ENCODE assay signal across 19 cellular contexts in the genomic region with DNA sequence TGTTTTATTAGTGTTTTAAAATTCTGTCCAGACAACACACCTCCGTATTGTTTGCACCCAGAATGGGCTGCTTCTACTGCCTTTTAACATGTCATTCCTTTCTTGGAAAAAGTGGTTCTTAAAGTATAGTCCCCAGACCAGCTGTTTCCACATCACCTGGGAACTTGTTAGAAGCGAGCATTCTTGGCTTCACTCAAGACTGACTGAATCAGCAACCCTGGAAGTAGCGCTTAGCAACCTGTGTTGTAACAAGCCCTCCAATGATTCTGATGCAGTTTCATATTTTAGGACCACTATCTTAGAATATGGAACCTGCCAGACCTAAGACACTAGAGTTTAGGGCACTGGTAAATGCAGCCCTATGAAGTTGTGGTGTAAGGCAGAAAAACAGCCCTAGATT. TPM values are rescaled to one million over a fixed set of nuclear protein-coding genes. Genes with fewer than 3 reads are reported as not detected.
DNase-seq lines count a peak whose midpoint lies in the region; ATAC-seq, FAIRE-seq and TF ChIP-seq lines count a peak whose summit lies in the region.
"Had no signal": no experiment of that assay in that cellular context is flagged by ENCODE, and none has a peak within 500 bp of the region (broad histone marks: within the 10 kb centered on the region; RNA-seq: fewer than 3 reads in every experiment).

No MANE protein-coding gene starts in this region.

- intact Hi-C loops in Right ventricle myocardium inferior (cut with DNase I) (no loop called here), cardiac septum (cut with DNase I) (no loop called here)

- H3K79me2 ChIP-seq in astrocyte (ENCODE audit: insufficient read depth, low read length) = no peaks in the 10 kb centered on the region

- no peak overlapping the region for H3K27ac Mint-ChIP-seq in astrocyte (ENCODE audit: unreplicated experiment)
- no peak overlapping the region for H3K27ac Mint-ChIP-seq in activated T-helper 17 cell treated with anti-CD3 and anti-CD28 coated beads, Interleukin-2, amount 50 U/mL, for 72 hours
- H3K27ac Mint-ChIP-seq: B cell; CD4-positive, alpha-beta T cell had no signal

- H3K4me3 ChIP-seq in astrocyte (ENCODE audit: insufficient read depth, low read depth, low read length) (no peak overlapping the region), skeletal muscle tissue (ENCODE audit: low read length in 3 of 3) (peak overlapping the region in 2 of 3 donors; percentile 11 to 58)
- H3K4me3 ChIP-seq: PC-9 had no signal

- H3K27me3 ChIP-seq in astrocyte (ENCODE audit: insufficient read depth, low read length) (peaks cover 54% of the 10 kb centered on the region), skeletal muscle tissue (ENCODE audit: control insufficient read depth in 3 of 3, insufficient read depth in 3 of 3, low read length in 3 of 3) (peaks cover 5 to 14% (median 14%) of the 10 kb centered on the region in 3 donors)

- no peak for TF ChIP-seq CTCF in astrocyte (IDR thresholded peaks at IDR 0.05; ENCODE audit: insufficient read depth, low read depth, low read length)

- H3K9me3 ChIP-seq in astrocyte (ENCODE audit: insufficient read depth, low read depth, low read length) = no peaks in the 10 kb centered on the region
- no peaks in the 10 kb centered on the region for H3K9me3 ChIP-seq in skeletal muscle tissue (ENCODE audit: control insufficient read depth in 3 of 3, low read length in 3 of 3)

- peaks cover 14% of the 10 kb centered on the region for H3K4me1 Mint-ChIP-seq in astrocyte (ENCODE audit: low read depth, unreplicated experiment)
- H3K4me1 Mint-ChIP-seq in activated T-helper 17 cell treated with anti-CD3 and anti-CD28 coated beads, Interleukin-2, amount 50 U/mL, for 72 hours = peaks cover 10% of the 10 kb centered on the region

- peak; percentile 17 for FAIRE-seq in astrocyte (lab: Jason Lieb, UNC)
- FAIRE-seq: H1 had no signal

- H3K27me3 Mint-ChIP-seq in astrocyte (ENCODE audit: low read depth, unreplicated experiment) = peaks cover 73% of the 10 kb centered on the region
- peaks cover 46% of the 10 kb centered on the region for H3K27me3 Mint-ChIP-seq in activated T-helper 17 cell treated with anti-CD3 and anti-CD28 coated beads, Interleukin-2, amount 50 U/mL, for 72 hours

- ATAC-seq in Right ventricle myocardium inferior = peak; percentile 4
- no peak for ATAC-seq in activated T-helper 17 cell treated with anti-CD3 and anti-CD28 coated beads, Interleukin-2, amount 50 U/mL, for 72 hours (replicated peaks)
- ATAC-seq in GM21367 (IDR thresholded peaks at IDR 0.05; ENCODE audit: unreplicated experiment) = no peak
- ATAC-seq: SK-N-SH treated with all-trans-retinoic acid at 6 μM for 48 hours had no signal

- H3K4me1 ChIP-seq in astrocyte (ENCODE audit: insufficient read depth, low read length) (no peaks in the 10 kb centered on the region), skeletal muscle tissue (ENCODE audit: control insufficient read depth in 3 of 3, insufficient read depth in 3 of 3, low read length in 3 of 3) (peaks cover 3 to 14% (median 10%) of the 10 kb centered on the region in 3 donors)

- H3K36me3 ChIP-seq in astrocyte (ENCODE audit: insufficient read depth, low read length) (no peaks in the 10 kb centered on the region), skeletal muscle tissue (ENCODE audit: control insufficient read depth in 3 of 3, insufficient read depth in 3 of 3, low read length in 3 of 3) (no peaks in the 10 kb centered on the region)

- DNase-seq in Right ventricle myocardium inferior (ENCODE audit: missing footprints) = no peak
- no peak for DNase-seq in cardiac septum (ENCODE audit: low spot score)
- peak; percentile 16 for DNase-seq in astrocyte (ENCODE audit: low read depth)
- peak; percentile 44 for DNase-seq in iris pigment epithelial cell (ENCODE audit: low read depth)
- no peak for DNase-seq in central memory CD4-positive, alpha-beta T cell
- DNase-seq: CD4-positive, alpha-beta T cell; DND-41; GF-D8; KG1; NCI-H2081 treated with DMSO at 0.1 percent for 48 hours; NCI-H345; NCI-H526 treated with DMSO at 0.1 percent for 48 hours; PC-9 had no signal

- no peak overlapping the region for H2AFZ ChIP-seq in astrocyte (ENCODE audit: low read depth, low read length)
- H2AFZ ChIP-seq: PC-9 had no signal

- no peak overlapping the region for H3K4me3 Mint-ChIP-seq in astrocyte (ENCODE audit: unreplicated experiment)
- H3K4me3 Mint-ChIP-seq in activated T-helper 17 cell treated with anti-CD3 and anti-CD28 coated beads, Interleukin-2, amount 50 U/mL, for 72 hours = no peak overlapping the region
- H3K4me3 Mint-ChIP-seq: B cell; CD4-positive, alpha-beta T cell had no signal

- H3K27ac ChIP-seq in astrocyte (ENCODE audit: low read depth, low read length) (no peak overlapping the region), skeletal muscle tissue (ENCODE audit: low read depth, low read length) (peak overlapping the region; percentile 4)
- H3K27ac ChIP-seq: PC-9 had no signal

- no peaks in the 10 kb centered on the region for H4K20me1 ChIP-seq in astrocyte (ENCODE audit: insufficient read depth, low read length)

- no peak overlapping the region for H3K4me2 ChIP-seq in astrocyte (ENCODE audit: low read length)
- H3K4me2 ChIP-seq: PC-9 had no signal

- H3K9ac ChIP-seq in astrocyte (ENCODE audit: low read length) = no peak overlapping the region
- H3K9ac ChIP-seq in skeletal muscle tissue (ENCODE audit: low read depth in 1 of 3, low read length in 3 of 3) = peak overlapping the region in 1 of 3 donors; percentile 65

- H3K9me3 Mint-ChIP-seq in astrocyte (ENCODE audit: unreplicated experiment) = no peaks in the 10 kb centered on the region
- no peaks in the 10 kb centered on the region for H3K9me3 Mint-ChIP-seq in activated T-helper 17 cell treated with anti-CD3 and anti-CD28 coated beads, Interleukin-2, amount 50 U/mL, for 72 hours
- H3K9me3 Mint-ChIP-seq: CD4-positive, alpha-beta T cell had no signal

- no peaks in the 10 kb centered on the region for H3K36me3 Mint-ChIP-seq in astrocyte (ENCODE audit: low read depth, unreplicated experiment)
- no peaks in the 10 kb centered on the region for H3K36me3 Mint-ChIP-seq in activated T-helper 17 cell treated with anti-CD3 and anti-CD28 coated beads, Interleukin-2, amount 50 U/mL, for 72 hours (ENCODE audit: low read depth)

RNA-seq across cellular contexts. Expression of gene PPIE, which starts 6.0 kb away (rescaled TPM):
- total RNA-seq in Right ventricle myocardium inferior = 27.9 TPM
- total RNA-seq in cardiac septum = 26.4 TPM
- 33.1 and 33.7 TPM in 2 replicates for total RNA-seq in astrocyte
- 24.5 TPM for total RNA-seq in skeletal muscle tissue
- 10 to 100 TPM; 56.0 to 68.7 TPM for total RNA-seq in activated T-helper 17 cell treated with anti-CD3 and anti-CD28 coated beads, Interleukin-2, amount 50 U/mL, for 72 hours

RNA-seq across cellular contexts. Expression of gene OXCT2, which starts 38.4 kb away (rescaled TPM):
- total RNA-seq in Right ventricle myocardium inferior (1.3 TPM), cardiac septum (1.3 TPM), astrocyte (0.24 and 0.36 TPM in 2 replicates), skeletal muscle tissue (not detected)
- total RNA-seq in activated T-helper 17 cell treated with anti-CD3 and anti-CD28 coated beads, Interleukin-2, amount 50 U/mL, for 72 hours = 1 to 10 TPM in 1 of 2 donors, under 1 TPM in 1; 0.69 to 1.1 TPM
- total RNA-seq: CD4-positive, alpha-beta T cell had no signal

RNA-seq across cellular contexts. Expression of gene HPCAL4, which starts 41.5 kb away (rescaled TPM):
- total RNA-seq in Right ventricle myocardium inferior (2.5 TPM), cardiac septum (0.05 TPM), astrocyte (0.07 and 0.20 TPM in 2 replicates), skeletal muscle tissue (0.52 TPM)
- 1 to 10 TPM in 1 of 2 donors, under 1 TPM in 1; 0.50 to 1.2 TPM for total RNA-seq in activated T-helper 17 cell treated with anti-CD3 and anti-CD28 coated beads, Interleukin-2, amount 50 U/mL, for 72 hours
- total RNA-seq: B cell had no signal

RNA-seq across cellular contexts. Expression of gene BMP8B, which starts 55.9 kb away (rescaled TPM):
- 0.41 TPM for total RNA-seq in Right ventricle myocardium inferior
- 0.62 TPM for total RNA-seq in cardiac septum
- total RNA-seq in astrocyte = 0.16 TPM in 1 of 2 replicates, not detected in the other
- 1.0 TPM for total RNA-seq in skeletal muscle tissue
- total RNA-seq in activated T-helper 17 cell treated with anti-CD3 and anti-CD28 coated beads, Interleukin-2, amount 50 U/mL, for 72 hours = under 1 TPM; 0.08 to 0.37 TPM

Comparison
In these comparisons a context has a peak if more than half of its experiments do, and no peak if none do; other contexts are left out.
1. DNase-seq: peak in astrocyte (single experiment) and iris pigment epithelial cell (single experiment); none in Right ventricle myocardium inferior (single experiment), cardiac septum (single experiment) and central memory CD4-positive, alpha-beta T cell (single experiment).